20 cellular contexts compared by ENCODE assay signal in genomic region chr12:88855301-88855700, GRCh38.
A peak's percentile ranks its signal among the peaks of the same experiment; 100 is the strongest.
DNase-seq lines count a peak whose midpoint lies in the region; ATAC-seq, FAIRE-seq and TF ChIP-seq lines count a peak whose summit lies in the region.
"Had no signal": no experiment of that assay in that cellular context is flagged by ENCODE, and none has a peak within 500 bp of the region (broad histone marks: within the 10 kb centered on the region; RNA-seq: fewer than 3 reads in every experiment).

No MANE protein-coding gene starts in this region.

- TF ChIP-seq EP300 in A549 (IDR thresholded peaks at IDR 0.05): no peak

- H2AFZ ChIP-seq in IMR-90 (replicated peaks; ENCODE audit: low read length, poor library complexity): no peak overlapping the region

- peak overlapping the region; percentile 89 for H2BK5ac ChIP-seq in IMR-90 (ENCODE audit: low read depth, low read length, poor library complexity, severe bottlenecking)

- H2BK120ac ChIP-seq in IMR-90 (ENCODE audit: low read depth, low read length): peak overlapping the region; percentile 7; the same call in 1 of the 2 replicates

- no peak overlapping the region for H3K9ac ChIP-seq in IMR-90 (ENCODE audit: low read depth, low read length)

- no peaks in the 10 kb centered on the region for H4K20me1 ChIP-seq in IMR-90 (ENCODE audit: insufficient read depth, low read length)

- H4K5ac ChIP-seq in IMR-90 (ENCODE audit: low read depth, low read length): no peak overlapping the region; the same call in 1 of the 2 replicates

- H2AK9ac ChIP-seq in IMR-90 (replicated peaks; ENCODE audit: low read depth, low read length, poor library complexity): no peak overlapping the region

- no peak overlapping the region for H3K4me2 ChIP-seq in A549
- peak overlapping the region; percentile 32; the same call in 1 of the 2 replicates for H3K4me2 ChIP-seq in IMR-90 (ENCODE audit: low read depth, low read length)

- no peak for TF ChIP-seq POLR2A in A549 (IDR thresholded peaks at IDR 0.05; ENCODE audit: low read length)
- TF ChIP-seq POLR2A in IMR-90 (IDR thresholded peaks at IDR 0.05; ENCODE audit: low read depth, low read length): no peak

- CTCF ChIA-PET in A549 (lab: Yijun Ruan, JAX) (interaction anchor here (0.7 kb wide), 1 partner anchor 25 kb away, joined by 3 read pairs; no protein-coding TSS in a partner anchor), IMR-90 (lab: Yijun Ruan, JAX) (no interaction called here)

- H3K4me3 ChIP-seq in A549 (no peak overlapping the region), IMR-90 (ENCODE audit: insufficient read depth, low read depth, low read length) (no peak overlapping the region)

- H2AK5ac ChIP-seq in IMR-90 (ENCODE audit: low read depth, low read length): no peak overlapping the region

- in situ Hi-C loops in IMR-90 (cut with MboI; ENCODE audit: low sequenced_read_pairs): no loop called here

- H3K9me3 ChIP-seq in A549: no peaks in the 10 kb centered on the region
- H3K9me3 ChIP-seq in IMR-90 (ENCODE audit: control insufficient read depth, insufficient read depth, low read length): no peaks in the 10 kb centered on the region

- H4K8ac ChIP-seq in IMR-90 (ENCODE audit: low read depth in 2 of 2, low read length in 2 of 2): 0 out of 4 replicates have a peak overlapping the region, but pooled peaks of 1 of the 2 experiments have one; percentile 34

- TF ChIP-seq RAD21 in A549 (conservative IDR thresholded peaks at IDR 0.05 in 1 of 2, IDR thresholded peaks at IDR 0.05 in 1 of 2) (no peak), IMR-90 (IDR thresholded peaks at IDR 0.05; ENCODE audit: low read length) (no peak)

- peak overlapping the region; percentile 37; the same call in 2 of the 3 replicates for H2BK15ac ChIP-seq in IMR-90 (ENCODE audit: low read depth, low read length)

- no TSS peak for BruUV-seq in IMR-90 (replicated peaks; lab: Mats Ljungman, UMichigan)

- no peak for ATAC-seq in A549
- peak; percentile 47 for ATAC-seq in IMR-90 (ENCODE audit: low read depth)
- no peak for ATAC-seq in GM21367 (IDR thresholded peaks at IDR 0.05; ENCODE audit: unreplicated experiment)
- no peak for ATAC-seq in HG02973 (IDR thresholded peaks at IDR 0.05; ENCODE audit: unreplicated experiment)
- ATAC-seq: Panc1 had no signal

- no peaks in the 10 kb centered on the region for H3K27me3 ChIP-seq in IMR-90 (ENCODE audit: control insufficient read depth, insufficient read depth, low read length)

- POLR2A ChIA-PET in A549 (lab: Yijun Ruan, JAX) (no interaction called here), IMR-90 (lab: Charles Lee; ENCODE audit: unreplicated experiment) (no interaction called here)

- no peak overlapping the region for H3K23ac ChIP-seq in IMR-90 (ENCODE audit: low read depth, low read length)

- TF ChIP-seq CTCF in A549 (IDR thresholded peaks at IDR 0.05) (no peak), IMR-90 (conservative IDR thresholded peaks at IDR 0.05; ENCODE audit: low read depth, low read length) (no peak)

- H3K56ac ChIP-seq in IMR-90 (ENCODE audit: extremely low read depth, insufficient read depth, low read length): 0 out of 2 replicates have a peak overlapping the region, but pooled peaks have one; percentile 1

- H3K18ac ChIP-seq in IMR-90 (ENCODE audit: low read depth, low read length): peak overlapping the region; percentile 5; the same call in 1 of the 2 replicates

- FAIRE-seq in A549 (lab: Jason Lieb, UNC): no peak

- no peaks in the 10 kb centered on the region for H3K79me1 ChIP-seq in IMR-90 (ENCODE audit: low read depth in 1 of 2, low read length in 2 of 2)

- intact Hi-C loops in IMR-90 (cut with micrococcal nuclease): no loop called here

- H3K4me1 ChIP-seq in A549: peaks cover 10% of the 10 kb centered on the region; the same call in 2 of the 3 replicates
- peaks cover 5% of the 10 kb centered on the region; the same call in 1 of the 2 replicates for H3K4me1 ChIP-seq in IMR-90 (ENCODE audit: control insufficient read depth, insufficient read depth, low read length)

- peak overlapping the region; percentile 78; the same call in 1 of the 2 replicates for H2BK20ac ChIP-seq in IMR-90 (ENCODE audit: low read depth, low read length)

- no peak overlapping the region; the same call in 1 of the 2 replicates for H3K14ac ChIP-seq in IMR-90 (replicated peaks; ENCODE audit: low read depth, low read length)

- H4K91ac ChIP-seq in IMR-90 (ENCODE audit: insufficient read depth, low read depth, low read length): no peak overlapping the region

- DNase-seq in A549 (ENCODE audit: low read depth in 1 of 2, low spot score in 1 of 2): no peak
- no peak for DNase-seq in IMR-90
- DNase-seq in epithelial cell of prostate (ENCODE audit: low read depth, low spot score): no peak
- peak; percentile 2 for DNase-seq in kidney tubule cell (ENCODE audit: low spot score)
- DNase-seq in NCI-H2227 treated with DMSO at 0.1 percent for 48 hours (lab: John Stamatoyannopoulos, UW): no peak
- DNase-seq in stimulated activated CD4-positive, alpha-beta T cell treated with anti-CD3 and anti-CD28 coated beads, Interleukin-12 subunit alpha, Interleukin-12 subunit beta, amount 100 ng/mL, for 4 hours: no peak
- DNase-seq: 8988T; CD8-positive, alpha-beta memory T cell; Kasumi-1; NCI-H1092; NCI-H1436; NCI-H187 treated with DMSO at 0.1 percent for 48 hours; NCI-H2107; NCI-H510A; NCI-H774; T-helper 1 cell had no signal

- H3K4ac ChIP-seq in IMR-90 (ENCODE audit: low read depth, low read length): no peak overlapping the region; the same call in 1 of the 2 replicates

- no peaks in the 10 kb centered on the region for H3K36me3 ChIP-seq in IMR-90 (ENCODE audit: control insufficient read depth, insufficient read depth, low read length)

- no peaks in the 10 kb centered on the region for H3K9me1 ChIP-seq in IMR-90 (ENCODE audit: insufficient read depth, low read length)

- dilution Hi-C loops in IMR-90 (cut with HindIII; ENCODE audit: low sequenced_read_pairs, unreplicated experiment): no loop called here

- WGBS in A549 (ENCODE audit: missing lambda C conversion rate): 59% methylated on average over 1 of the region's 1 CpG
- WGBS in IMR-90 (ENCODE audit: extremely low coverage in 2 of 2, insufficient read length in 1 of 2), 2 experiments: no CpG with 5 or more reads among the region's 1 CpG

- H3K27ac ChIP-seq in A549 (0 out of 6 replicates have a peak overlapping the region, but pooled peaks of 1 of the 2 experiments have one; percentile 30), IMR-90 (ENCODE audit: insufficient read depth, low read length) (no peak overlapping the region; the same call in 1 of the 2 replicates), epithelial cell of prostate (peak overlapping the region; percentile 90)
- H3K27ac ChIP-seq: C4-2B had no signal

TF ChIP-seq in A549, 52 proteins besides CTCF, POLR2A, EP300 and RAD21 (continues in another document):
- TF ChIP-seq ELK1 (IDR thresholded peaks at IDR 0.05; ENCODE audit: low read depth, low read length) (no peak), MAFK (IDR thresholded peaks at IDR 0.05; ENCODE audit: partially characterized antibody) (peak; percentile 61)

TF ChIP-seq in IMR-90, 13 proteins besides CTCF, POLR2A, EP300 and RAD21:
- peak; percentile 46; the same call in 1 of the 2 replicates for TF ChIP-seq MAFK (IDR thresholded peaks at IDR 0.05; ENCODE audit: low read depth, low read length)
- no peak for TF ChIP-seq ELK1 (IDR thresholded peaks at IDR 0.05; ENCODE audit: borderline replicate concordance, low read depth, low read length)
TF ChIP-seq in IMR-90: peak in this region for 1.
